Comparison of ENCODE assay signal across 22 cellular contexts in genomic region chr17:79600613-79601221, GRCh38. TPM values are rescaled to one million over a fixed set of nuclear protein-coding genes. Genes with fewer than 3 reads are reported as not detected.
"Had no signal": no experiment of that assay in that cellular context is flagged by ENCODE, and none has a peak within 500 bp of the region (broad histone marks: within the 10 kb centered on the region; RNA-seq: fewer than 3 reads in every experiment).

No MANE protein-coding gene starts in this region.

- H3K9me3 ChIP-seq: esophagus muscularis mucosa, gastroesophageal sphincter, heart right ventricle, mucosa of descending colon, right atrium auricular region, tibial nerve, uterus had no signal

- DNase-seq: activated CD4-positive, alpha-beta T cell treated with anti-CD3 and anti-CD28 coated beads for 1 hour; activated effector memory CD4-positive, alpha-beta T cell treated with anti-CD3 and anti-CD28 coated beads, Interleukin-2, amount 50 U/mL, for 16 hours; activated naive CD4-positive, alpha-beta T cell treated with anti-CD3 and anti-CD28 coated beads, Interleukin-2, amount 50 U/mL, for 16 hours; activated T-cell treated with anti-CD3 and anti-CD28 coated beads, Interleukin-2, amount 50 U/mL, for 72 hours; aorta; brain microvascular endothelial cell; effector CD8-positive, alpha-beta T cell; heart right ventricle; mucosa of descending colon; naive B cell; nucleus accumbens; uterus; WERI-Rb-1 had no signal

- H3K4me3 ChIP-seq: esophagus muscularis mucosa, gastroesophageal sphincter, heart right ventricle, mucosa of descending colon, right atrium auricular region, skin epidermis, tibial nerve, uterus had no signal

- H3K4me1 ChIP-seq: gastroesophageal sphincter, heart right ventricle, right atrium auricular region, tibial nerve, uterus had no signal

- H3K27ac ChIP-seq: brain microvascular endothelial cell, esophagus muscularis mucosa, gastroesophageal sphincter, heart right ventricle, right atrium auricular region, skin epidermis, tibial nerve, uterus, WERI-Rb-1 had no signal

- H3K27me3 ChIP-seq: uterus had no signal

- ATAC-seq: activated T-cell treated with anti-CD3 and anti-CD28 coated beads, Interleukin-2, amount 50 U/mL, for 72 hours; gastroesophageal sphincter; heart right ventricle; mucosa of descending colon had no signal

- H3K36me3 ChIP-seq: brain microvascular endothelial cell, esophagus muscularis mucosa, gastroesophageal sphincter, heart right ventricle, right atrium auricular region, tibial nerve, uterus had no signal

RNA-seq across cellular contexts. Expression of gene RBFOX3, which starts 10.1 kb away (rescaled TPM):
- total RNA-seq: activated CD8-positive, alpha-beta memory T cell treated with anti-CD3 and anti-CD28 coated beads for 36 hours; endothelial cell of umbilical vein; heart right ventricle; liver; right atrium auricular region; T-helper 2 cell treated with Interferon-gamma antibody and Interleukin-4, amounts not matched to agents 100 ng/mL and 5 ng/mL, for 36 hours; tibial nerve had no signal
